ENCODE assay signal across 3 cellular contexts in the genomic region with DNA sequence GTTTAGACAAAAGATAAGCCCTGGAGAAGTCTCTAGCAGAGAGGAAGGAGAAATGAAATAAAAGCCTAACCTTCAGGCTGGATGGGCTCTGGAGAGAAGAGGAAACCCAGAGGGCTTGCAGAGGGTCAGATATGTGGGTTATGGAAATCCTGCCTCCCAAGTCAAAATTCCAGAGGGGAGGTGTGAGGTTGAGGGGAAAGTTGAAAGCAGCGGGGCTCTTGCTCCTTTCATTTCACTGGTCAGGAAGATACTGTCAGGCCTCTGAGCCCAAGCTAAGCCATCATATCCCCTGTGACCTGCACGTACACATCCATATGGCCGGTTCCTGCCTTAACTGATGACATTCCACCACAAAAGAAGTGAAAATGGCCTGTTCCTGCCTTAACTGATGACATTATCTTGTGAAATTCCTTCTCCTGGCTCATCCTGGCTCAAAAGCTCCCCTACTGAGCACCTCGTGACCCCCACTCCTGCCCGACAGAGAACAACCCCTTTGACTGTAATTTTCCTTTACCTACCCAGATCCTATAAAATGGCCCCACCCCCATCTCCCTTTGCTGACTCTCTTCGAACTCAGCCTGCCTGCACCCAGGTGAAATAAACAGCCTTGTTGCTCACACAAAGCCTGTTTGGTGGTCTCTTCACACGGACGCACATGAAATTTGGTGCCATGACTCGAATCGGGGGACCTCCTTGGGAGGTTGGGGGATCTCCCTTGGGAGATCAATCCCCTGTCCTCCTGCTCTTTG. TPM values are rescaled to one million over a fixed set of nuclear protein-coding genes. Genes with fewer than 3 reads are reported as not detected.
"Had no signal": no experiment of that assay in that cellular context is flagged by ENCODE, and none has a peak within 500 bp of the region (broad histone marks: within the 10 kb centered on the region; RNA-seq: fewer than 3 reads in every experiment).

No MANE protein-coding gene starts in this region.

RNA-seq across cellular contexts. Expression of a gene that starts 23.7 kb away (rescaled TPM):
- total RNA-seq: esophagus mucosa; frontal cortex; naive thymus-derived CD8-positive, alpha-beta T cell had no signal
- polyA plus RNA-seq: naive thymus-derived CD8-positive, alpha-beta T cell had no signal
